In genomic region chr11:86119062-86119461, GRCh38 we compare ENCODE assay signal across 25 cellular contexts. TPM values are rescaled to one million over a fixed set of nuclear protein-coding genes. Genes with fewer than 3 reads are reported as not detected.
DNase-seq lines count a peak whose midpoint lies in the region; ATAC-seq and TF ChIP-seq lines count a peak whose summit lies in the region.
"Had no signal": no experiment of that assay in that cellular context is flagged by ENCODE, and none has a peak within 500 bp of the region (broad histone marks: within the 10 kb centered on the region; RNA-seq: fewer than 3 reads in every experiment).

No MANE protein-coding gene starts in this region.

- H3K9me3 Mint-ChIP-seq in HFFc6 = no peaks in the 10 kb centered on the region
- H3K9me3 Mint-ChIP-seq: activated CD4-positive, alpha-beta memory T cell treated with anti-CD3 and anti-CD28 coated beads for 36 hours; immature natural killer cell; memory B cell; stimulated activated naive CD8-positive, alpha-beta T cell treated with anti-CD3 and anti-CD28 coated beads, Interleukin-15, amount 100 ng/mL, for 72 hours; WTC11 had no signal

- no peak for TF ChIP-seq CTCF in HFFc6 (IDR thresholded peaks at IDR 0.05)

- peaks cover 1% of the 10 kb centered on the region; the same call in 1 of the 2 replicates for H3K27me3 Mint-ChIP-seq in HFFc6 (ENCODE audit: insufficient read depth)

- no peak for ATAC-seq in GM21576 (IDR thresholded peaks at IDR 0.05; ENCODE audit: unreplicated experiment)
- no peak for ATAC-seq in GM18502 (IDR thresholded peaks at IDR 0.05; ENCODE audit: poor library complexity, unreplicated experiment)
- no peak for ATAC-seq in HG02623 (IDR thresholded peaks at IDR 0.05; ENCODE audit: unreplicated experiment)
- ATAC-seq: naive thymus-derived CD4-positive, alpha-beta T cell; stimulated activated naive CD8-positive, alpha-beta T cell treated with anti-CD3 and anti-CD28 coated beads, Interleukin-15, amount 100 ng/mL, for 72 hours; upper lobe of right lung; WTC11 had no signal

- H3K36me3 Mint-ChIP-seq in HFFc6 (ENCODE audit: low read depth) = no peaks in the 10 kb centered on the region
- H3K36me3 Mint-ChIP-seq: activated CD4-positive, alpha-beta memory T cell treated with anti-CD3 and anti-CD28 coated beads for 36 hours; immature natural killer cell; memory B cell; WTC11 had no signal

- peak; percentile 12 for DNase-seq in COR-L47 (lab: John Stamatoyannopoulos, UW)
- DNase-seq in HFFc6 = peak; percentile 14
- peak; percentile 88 for DNase-seq in astrocyte of the hippocampus (ENCODE audit: low read depth, low spot score)
- peak; percentile 21 for DNase-seq in kidney glomerular epithelial cell (lab: John Stamatoyannopoulos, UW)
- DNase-seq in Kasumi-1 (lab: John Stamatoyannopoulos, UW) = no peak
- DNase-seq: activated CD4-positive, alpha-beta memory T cell treated with anti-CD3 and anti-CD28 coated beads for 36 hours; activated gamma-delta T cell treated with Interleukin-2 at 50 U/mL for 16 hours; activated T-cell treated with anti-CD3 and anti-CD28 coated beads for 4 hours; Caco-2; central memory CD4-positive, alpha-beta T cell; H7; immature natural killer cell; naive thymus-derived CD4-positive, alpha-beta T cell; NCI-H1694; NCI-H524; small intestine; stimulated activated CD4-positive, alpha-beta T cell treated with anti-CD3 and anti-CD28 coated beads, Interleukin-2, amount 100 ng/mL, for 48 hours; stimulated activated naive CD8-positive, alpha-beta T cell treated with anti-CD3 and anti-CD28 coated beads, Interleukin-15, amount 100 ng/mL, for 72 hours; T-helper 2 cell; upper lobe of right lung had no signal

- no peak overlapping the region for H3K4me3 Mint-ChIP-seq in HFFc6
- H3K4me3 Mint-ChIP-seq: activated CD4-positive, alpha-beta memory T cell treated with anti-CD3 and anti-CD28 coated beads for 36 hours; immature natural killer cell; memory B cell; naive thymus-derived CD4-positive, alpha-beta T cell; stimulated activated naive CD8-positive, alpha-beta T cell treated with anti-CD3 and anti-CD28 coated beads, Interleukin-15, amount 100 ng/mL, for 72 hours; WTC11 had no signal

- no peak overlapping the region for H3K27ac Mint-ChIP-seq in HFFc6
- H3K27ac Mint-ChIP-seq: immature natural killer cell; memory B cell; naive thymus-derived CD4-positive, alpha-beta T cell; stimulated activated naive CD8-positive, alpha-beta T cell treated with anti-CD3 and anti-CD28 coated beads, Interleukin-15, amount 100 ng/mL, for 72 hours; WTC11 had no signal

- H3K4me1 Mint-ChIP-seq in HFFc6 (ENCODE audit: low read depth) = peaks cover 36% of the 10 kb centered on the region
- H3K4me1 Mint-ChIP-seq: WTC11 had no signal

RNA-seq across cellular contexts. Expression of gene PICALM, which starts 50.2 kb away (rescaled TPM):
- 100 to 1,000 TPM; 193 to 267 (median 244) TPM for total RNA-seq in HFFc6 (2021; fragmentation: NEBNext Ultra II Directional; extraction: Animal tissue kit (Norgen Biotek cat#: 25700))

Comparison
In these comparisons a context has a peak if more than half of its experiments do, and no peak if none do; other contexts are left out.
1. DNase-seq: peak in COR-L47 (single experiment), HFFc6 (single experiment), astrocyte of the hippocampus (single experiment) and kidney glomerular epithelial cell (single experiment); none in Kasumi-1 (0 of 2).